In genomic region chr1:199490804-199491527, GRCh38 we compare ENCODE assay signal across 9 cellular contexts.
A peak's percentile ranks its signal among the peaks of the same experiment; 100 is the strongest.
DNase-seq lines count a peak whose midpoint lies in the region; ATAC-seq and TF ChIP-seq lines count a peak whose summit lies in the region.
"Had no signal": no experiment of that assay in that cellular context is flagged by ENCODE, and none has a peak within 500 bp of the region (broad histone marks: within the 10 kb centered on the region; RNA-seq: fewer than 3 reads in every experiment).

No MANE protein-coding gene starts in this region.

- DNase-seq in AG09319 (ENCODE audit: extremely low read depth, low read depth) = peak; percentile 16
- DNase-seq in HPDE6-E6E7 (ENCODE audit: extremely low spot score) = peak; percentile 45
- no peak for DNase-seq in WTC11 (ENCODE audit: low spot score)
- DNase-seq in iPS DF 19.7 (ENCODE audit: low read depth, low spot score) = peak; percentile 9
- no peak for DNase-seq in SHP77 treated with DMSO at 0.1 percent for 48 hours (lab: John Stamatoyannopoulos, UW)
- DNase-seq: activated T-cell treated with anti-CD3 and anti-CD28 coated beads, Interleukin-2, amount 50 U/mL, for 4 hours had no signal

- H3K36me3 Mint-ChIP-seq in WTC11 = peaks cover 18% of the 10 kb centered on the region

- H3K9me3 Mint-ChIP-seq in WTC11 = peaks cover 17% of the 10 kb centered on the region

- H3K4me1 Mint-ChIP-seq in WTC11 = peaks cover 22% of the 10 kb centered on the region

- peaks cover 3% of the 10 kb centered on the region for H3K27me3 Mint-ChIP-seq in WTC11 (ENCODE audit: low read depth)

- no peak overlapping the region for H3K4me3 Mint-ChIP-seq in WTC11
- H3K4me3 Mint-ChIP-seq: activated T-cell treated with anti-CD3 and anti-CD28 coated beads, Interleukin-2, amount 50 U/mL, for 4 hours had no signal

- POLR2A ChIA-PET in WTC11 (lab: Charles Lee) = no interaction called here

- ATAC-seq in WTC11 (peak; percentile 90), HG03521 (IDR thresholded peaks at IDR 0.05; ENCODE audit: unreplicated experiment) (no peak), HG02973 (IDR thresholded peaks at IDR 0.05; ENCODE audit: unreplicated experiment) (no peak), GM21367 (IDR thresholded peaks at IDR 0.05; ENCODE audit: unreplicated experiment) (no peak)
- ATAC-seq: activated T-cell treated with anti-CD3 and anti-CD28 coated beads, Interleukin-2, amount 50 U/mL, for 4 hours had no signal

- TF ChIP-seq CTCF in AG09319 (IDR thresholded peaks at IDR 0.05; ENCODE audit: low read depth, low read length) (no peak), WTC11 (IDR thresholded peaks at IDR 0.05) (no peak)

- CTCF ChIA-PET in WTC11 (lab: Charles Lee) = no interaction called here

- H3K27ac Mint-ChIP-seq in WTC11 = peak overlapping the region; percentile 95

TF ChIP-seq in WTC11, 78 proteins besides CTCF, POLR2A, EP300 and RAD21 (continues in another document):
- TF ChIP-seq FOXP1 (CRISPR knock-in tag; IDR thresholded peaks at IDR 0.05; ENCODE audit: borderline replicate concordance) (no peak), ZNF138 (CRISPR knock-in tag; conservative IDR thresholded peaks at IDR 0.05) (no peak), ATF6 (CRISPR knock-in tag; IDR thresholded peaks at IDR 0.05) (no peak), NFATC4 (CRISPR knock-in tag; IDR thresholded peaks at IDR 0.05) (no peak), GABPB1 (CRISPR knock-in tag; IDR thresholded peaks at IDR 0.05) (no peak), GRHL2 (CRISPR knock-in tag; IDR thresholded peaks at IDR 0.05; ENCODE audit: insufficient replicate concordance, severe bottlenecking) (no peak), ZBTB21 (CRISPR knock-in tag; IDR thresholded peaks at IDR 0.05; ENCODE audit: borderline replicate concordance) (no peak), ESRRA (CRISPR knock-in tag; IDR thresholded peaks at IDR 0.05; ENCODE audit: borderline replicate concordance) (no peak), ZNF396 (CRISPR knock-in tag; IDR thresholded peaks at IDR 0.05; ENCODE audit: borderline replicate concordance) (no peak), PRDM15 (CRISPR knock-in tag; IDR thresholded peaks at IDR 0.05) (no peak), ATF1 (CRISPR knock-in tag; IDR thresholded peaks at IDR 0.05) (no peak), JAZF1 (CRISPR knock-in tag; IDR thresholded peaks at IDR 0.05) (no peak), PRRX2 (CRISPR knock-in tag; IDR thresholded peaks at IDR 0.05) (no peak), USF2 (CRISPR knock-in tag; IDR thresholded peaks at IDR 0.05) (no peak), ARID4B (CRISPR knock-in tag; IDR thresholded peaks at IDR 0.05; ENCODE audit: borderline replicate concordance) (no peak), ELF4 (CRISPR knock-in tag; IDR thresholded peaks at IDR 0.05; ENCODE audit: low read depth) (no peak), CREB1 (CRISPR knock-in tag; IDR thresholded peaks at IDR 0.05) (no peak), NR3C1 (CRISPR knock-in tag; conservative IDR thresholded peaks at IDR 0.05; ENCODE audit: low read depth) (no peak), ZNF512 (CRISPR knock-in tag; IDR thresholded peaks at IDR 0.05; ENCODE audit: borderline replicate concordance) (no peak)

Comparison
In these comparisons a context has a peak if more than half of its experiments do, and no peak if none do; other contexts are left out.
1. DNase-seq: peak in AG09319 (single experiment), HPDE6-E6E7 (single experiment) and iPS DF 19.7 (single experiment); none in WTC11 (single experiment) and SHP77 treated with DMSO at 0.1 percent for 48 hours (single experiment).